In genomic region chr2:232697807-232698110, GRCh38 we compare ENCODE assay signal across 1 cellular context.
TF ChIP-seq lines count a peak whose summit lies in the region.

No MANE protein-coding gene starts in this region.

TF ChIP-seq in HCT116, 20 proteins besides CTCF, POLR2A, EP300 and RAD21 (continued from another document):
- TF ChIP-seq ZBTB33 (IDR thresholded peaks at IDR 0.05; ENCODE audit: extremely low read depth, insufficient replicate concordance, low read length) (no peak), POLR2AphosphoS5 (IDR thresholded peaks at IDR 0.05; ENCODE audit: low read depth, low read length) (no peak), SIN3A (IDR thresholded peaks at IDR 0.05; ENCODE audit: low read depth) (no peak), CEBPB (IDR thresholded peaks at IDR 0.05; ENCODE audit: low read depth) (no peak), ZNF274 (IDR thresholded peaks at IDR 0.05; ENCODE audit: low read depth, low read length) (no peak), FOSL1 (IDR thresholded peaks at IDR 0.05; ENCODE audit: low read depth) (no peak)
TF ChIP-seq in HCT116: peak in this region for 0.
